Comparison of ENCODE assay signal across 8 cellular contexts in the genomic region with DNA sequence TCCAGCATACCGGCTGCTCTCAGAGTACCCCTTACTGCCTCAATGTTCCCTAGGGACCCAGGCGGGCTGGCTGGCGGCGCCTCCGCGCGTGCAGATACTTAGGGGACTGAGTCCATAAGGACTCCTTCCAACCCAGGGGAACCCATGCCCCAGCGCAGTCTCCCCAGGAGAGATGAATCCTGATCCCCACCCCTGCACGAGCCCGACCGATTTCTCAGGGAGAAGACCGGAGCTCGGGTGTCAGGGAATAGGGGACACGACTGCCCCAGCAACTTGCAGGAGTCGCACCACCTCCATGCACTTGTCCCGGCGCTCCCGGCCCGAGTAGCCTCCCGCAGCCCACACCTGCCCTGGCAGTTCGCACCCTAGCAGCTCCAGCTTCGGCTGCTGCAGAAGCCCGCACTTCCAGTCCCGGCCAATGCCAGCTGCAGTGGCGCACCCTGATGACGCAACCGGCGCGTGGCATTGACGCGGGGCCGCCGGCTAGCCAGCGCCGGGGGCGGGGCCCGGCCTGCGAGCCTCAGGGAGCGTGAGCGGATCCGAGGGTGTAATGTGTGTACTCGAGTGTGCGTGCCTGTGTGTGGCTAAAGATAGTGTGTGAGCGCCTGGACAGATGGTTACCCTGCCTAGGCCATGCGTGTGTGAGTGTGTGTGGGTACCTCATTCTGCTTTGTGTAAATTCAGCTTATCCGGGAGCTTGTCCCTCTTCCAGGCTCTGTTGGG. TPM values are rescaled to one million over a fixed set of nuclear protein-coding genes. Genes with fewer than 3 reads are reported as not detected.
A peak's percentile ranks its signal among the peaks of the same experiment; 100 is the strongest.
DNase-seq lines count a peak whose midpoint lies in the region; ATAC-seq, FAIRE-seq and TF ChIP-seq lines count a peak whose summit lies in the region.

A gene with protein sequence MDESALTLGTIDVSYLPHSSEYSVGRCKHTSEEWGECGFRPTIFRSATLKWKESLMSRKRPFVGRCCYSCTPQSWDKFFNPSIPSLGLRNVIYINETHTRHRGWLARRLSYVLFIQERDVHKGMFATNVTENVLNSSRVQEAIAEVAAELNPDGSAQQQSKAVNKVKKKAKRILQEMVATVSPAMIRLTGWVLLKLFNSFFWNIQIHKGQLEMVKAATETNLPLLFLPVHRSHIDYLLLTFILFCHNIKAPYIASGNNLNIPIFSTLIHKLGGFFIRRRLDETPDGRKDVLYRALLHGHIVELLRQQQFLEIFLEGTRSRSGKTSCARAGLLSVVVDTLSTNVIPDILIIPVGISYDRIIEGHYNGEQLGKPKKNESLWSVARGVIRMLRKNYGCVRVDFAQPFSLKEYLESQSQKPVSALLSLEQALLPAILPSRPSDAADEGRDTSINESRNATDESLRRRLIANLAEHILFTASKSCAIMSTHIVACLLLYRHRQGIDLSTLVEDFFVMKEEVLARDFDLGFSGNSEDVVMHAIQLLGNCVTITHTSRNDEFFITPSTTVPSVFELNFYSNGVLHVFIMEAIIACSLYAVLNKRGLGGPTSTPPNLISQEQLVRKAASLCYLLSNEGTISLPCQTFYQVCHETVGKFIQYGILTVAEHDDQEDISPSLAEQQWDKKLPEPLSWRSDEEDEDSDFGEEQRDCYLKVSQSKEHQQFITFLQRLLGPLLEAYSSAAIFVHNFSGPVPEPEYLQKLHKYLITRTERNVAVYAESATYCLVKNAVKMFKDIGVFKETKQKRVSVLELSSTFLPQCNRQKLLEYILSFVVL (minus strand): TSS at position 437 of the 723 bp plus-strand sequence. CDS start 1,981 bp downstream, outside the sequence.

- peak within 1 kb of the TSS; percentile 97 for H3K4me3 Mint-ChIP-seq in Calu3 (ENCODE audit: low read depth, unreplicated experiment)

- peak; percentile 89 for TF ChIP-seq POLR2A in erythroblast (IDR thresholded peaks at IDR 0.05; ENCODE audit: low read length)

- FAIRE-seq in HTR-8/SVneo (lab: Jason Lieb, UNC) = no peak

- peaks cover 16% of the 10 kb centered on the region for H3K36me3 Mint-ChIP-seq in Calu3 (ENCODE audit: insufficient read depth, unreplicated experiment)

- CTCF ChIA-PET in Calu3 (lab: Charles Lee) = no interaction called here

- peak within 1 kb of the TSS; percentile 93 for H3K27ac Mint-ChIP-seq in Calu3 (ENCODE audit: unreplicated experiment)

- H3K27ac ChIP-seq in OCI-LY3 (ENCODE audit: low read length) = 0 out of 2 replicates have a peak within 1 kb of the TSS, but pooled peaks have one; percentile 17

- peak within 1 kb of the TSS; percentile 87 for H2AFZ ChIP-seq in OCI-LY3 (ENCODE audit: low read depth, low read length)

- H4K20me1 ChIP-seq in OCI-LY3 (ENCODE audit: insufficient read depth, low read length) = no peaks in the 10 kb centered on the region

- peaks cover 10% of the 10 kb centered on the region for H3K4me1 Mint-ChIP-seq in Calu3 (ENCODE audit: low read depth, unreplicated experiment)

- peak; percentile 95 for DNase-seq in Calu3
- peak; percentile 71 for DNase-seq in HTR-8/SVneo (ENCODE audit: insufficient read length, low spot score)
- peak; percentile 99 for DNase-seq in activated T-cell treated with anti-CD3 and anti-CD28 coated beads for 48 hours (ENCODE audit: low read depth)
- DNase-seq in erythroblast (lab: John Stamatoyannopoulos, UW) = peak; percentile 95 to 97
- DNase-seq in stimulated activated CD8-positive, alpha-beta memory T cell treated with anti-CD3 and anti-CD28 coated beads, Interleukin-4, amount 100 ng/mL, for 48 hours = peak; percentile 100

- BruUV-seq in Calu3 (replicated peaks; lab: Mats Ljungman, UMichigan) = no TSS peak

- H3K4me2 ChIP-seq in OCI-LY3 (ENCODE audit: low read length) = peak within 1 kb of the TSS; percentile 94

- H3K9ac ChIP-seq in OCI-LY3 (ENCODE audit: low read length) (peak within 1 kb of the TSS; percentile 78), mucosa of stomach (ENCODE audit: low read length) (peak within 1 kb of the TSS; percentile 78)

- H3K4me1 ChIP-seq in OCI-LY3 (ENCODE audit: low read length) = peaks cover 10% of the 10 kb centered on the region; the same call in 1 of the 2 replicates
- no peaks in the 10 kb centered on the region for H3K4me1 ChIP-seq in mucosa of stomach (ENCODE audit: control insufficient read depth, insufficient read depth, low read length)

- no peak for TF ChIP-seq CTCF in Calu3 (IDR thresholded peaks at IDR 0.05; ENCODE audit: unreplicated experiment)
- no peak for TF ChIP-seq CTCF in OCI-LY3 (IDR thresholded peaks at IDR 0.05; ENCODE audit: low read depth, low read length)

- H3K27me3 ChIP-seq in OCI-LY3 (ENCODE audit: low read depth, low read length) = no peaks in the 10 kb centered on the region
- H3K27me3 ChIP-seq in mucosa of stomach (ENCODE audit: control insufficient read depth, insufficient read depth, low read length) = no peaks in the 10 kb centered on the region

- H3K9me3 Mint-ChIP-seq in Calu3 (ENCODE audit: low read depth, unreplicated experiment) = peaks cover 4% of the 10 kb centered on the region

- intact Hi-C loops in Calu3 (cut with micrococcal nuclease; ENCODE audit: unreplicated experiment) = loop anchor here (5.0 kb wide), 2 partner anchors 124 to 254 kb away; no protein-coding TSS in a partner anchor

- H3K27me3 Mint-ChIP-seq in Calu3 (ENCODE audit: unreplicated experiment) = no peaks in the 10 kb centered on the region

- H3K36me3 ChIP-seq in OCI-LY3 (replicated peaks; ENCODE audit: low read depth, low read length) (peaks cover 3% of the 10 kb centered on the region), mucosa of stomach (ENCODE audit: control insufficient read depth, insufficient read depth, low read length) (no peaks in the 10 kb centered on the region)

- H3K4me3 ChIP-seq in OCI-LY3 (ENCODE audit: low read length) (peak within 1 kb of the TSS; percentile 98), mucosa of stomach (ENCODE audit: low read length) (peak within 1 kb of the TSS; percentile 77)

- H3K79me2 ChIP-seq in OCI-LY3 (ENCODE audit: low read length) = peaks cover 9% of the 10 kb centered on the region; the same call in 1 of the 2 replicates

- H3K9me3 ChIP-seq in OCI-LY3 (ENCODE audit: insufficient read depth, low read length) (no peaks in the 10 kb centered on the region), mucosa of stomach (ENCODE audit: control insufficient read depth, low read length) (no peaks in the 10 kb centered on the region)

- peak; percentile 94 for ATAC-seq in GM21381 (IDR thresholded peaks at IDR 0.05; ENCODE audit: unreplicated experiment)

RNA-seq across cellular contexts. Expression of the gene that starts here (rescaled TPM):
- 6.5 and 7.5 TPM in 2 replicates for total RNA-seq in Calu3 (2022)

Comparison
In these comparisons a context has a peak if more than half of its experiments do, and no peak if none do; other contexts are left out.
1. Peak in every context shown above with its lines: DNase-seq, ATAC-seq, H3K4me3 ChIP-seq and H3K27ac ChIP-seq.